ENCODE assay signal across 8 cellular contexts in genomic region chr1:23577056-23577985, GRCh38. TPM values are rescaled to one million over a fixed set of nuclear protein-coding genes. Genes with fewer than 3 reads are reported as not detected.
DNase-seq lines count a peak whose midpoint lies in the region; ATAC-seq lines count a peak whose summit lies in the region.

No MANE protein-coding gene starts in this region.

- H3K27ac ChIP-seq in CD4-positive, alpha-beta memory T cell (ENCODE audit: low read depth, low read length): no peak overlapping the region

- H3K27me3 ChIP-seq in CD4-positive, alpha-beta memory T cell (ENCODE audit: insufficient read depth, low read length): no peaks in the 10 kb centered on the region

- CTCF ChIA-PET in CD4-positive, alpha-beta memory T cell (lab: Charles Lee; ENCODE audit: partially characterized antibody): interaction anchor here (0.9 to 2.5 kb wide), 12 partner anchors 14 to 174 kb away, joined by 3 to 29 read pairs (median 4); no protein-coding TSS in a partner anchor

- H3K4me1 Mint-ChIP-seq in CD4-positive, alpha-beta memory T cell: peaks cover 13 to 27% (median 20%) of the 10 kb centered on the region in 4 donors
- H3K4me1 Mint-ChIP-seq in activated T-helper 2 cell treated with anti-CD3 and anti-CD28 coated beads, Interferon-gamma antibody, Interleukin-2, Interleukin-4, amounts not matched to agents 10 μg/mL and 5 μg/mL and 100 μg/mL, durations not matched to agents 14 hours and 24 hours and 36 hours (ENCODE audit: low read depth): peaks cover 27% of the 10 kb centered on the region

- no peak overlapping the region for H3K4me3 ChIP-seq in CD4-positive, alpha-beta memory T cell (ENCODE audit: low read length in 2 of 2)

- intact Hi-C loops in CD4-positive, alpha-beta memory T cell (cut with micrococcal nuclease): no loop called here
- intact Hi-C loops in activated T-helper 2 cell treated with anti-CD3 and anti-CD28 coated beads, Interferon-gamma antibody, Interleukin-2, Interleukin-4, amounts not matched to agents 10 μg/mL and 5 μg/mL and 100 μg/mL, durations not matched to agents 14 hours and 24 hours and 36 hours (cut with micrococcal nuclease): loop anchor here (1.0 kb wide), 3 partner anchors 14 to 40 kb away; partner anchors contain the start of gene ID3
- intact Hi-C loops in left cardiac atrium (cut with DNase I): loop anchor here in 1 of 2 donors (5.0 kb wide), 1 partner anchor 40 kb away; no protein-coding TSS in a partner anchor

- ATAC-seq in GM19397 (IDR thresholded peaks at IDR 0.05; ENCODE audit: unreplicated experiment) (peak; percentile 75), HG03558 (IDR thresholded peaks at IDR 0.05; ENCODE audit: extremely low read depth, unreplicated experiment) (peak; percentile 51), left cardiac atrium (peak; percentile 58 to 88), HG03469 (IDR thresholded peaks at IDR 0.05; ENCODE audit: unreplicated experiment) (no peak)

- POLR2A ChIA-PET in CD4-positive, alpha-beta memory T cell (lab: Charles Lee; ENCODE audit: partially characterized antibody): interaction anchor here (0.6 to 8.4 kb wide), 16 partner anchors 10 to 60 kb away, joined by 3 to 111 read pairs (median 6); partner anchors contain the start of gene ID3

- peak overlapping the region; percentile 4 to 86 (median 54) for H3K27ac Mint-ChIP-seq in CD4-positive, alpha-beta memory T cell
- peak overlapping the region; percentile 71 for H3K27ac Mint-ChIP-seq in activated T-helper 2 cell treated with anti-CD3 and anti-CD28 coated beads, Interferon-gamma antibody, Interleukin-2, Interleukin-4, amounts not matched to agents 10 μg/mL and 5 μg/mL and 100 μg/mL, durations not matched to agents 14 hours and 24 hours and 36 hours

- no peaks in the 10 kb centered on the region for H3K27me3 Mint-ChIP-seq in CD4-positive, alpha-beta memory T cell
- H3K27me3 Mint-ChIP-seq in activated T-helper 2 cell treated with anti-CD3 and anti-CD28 coated beads, Interferon-gamma antibody, Interleukin-2, Interleukin-4, amounts not matched to agents 10 μg/mL and 5 μg/mL and 100 μg/mL, durations not matched to agents 14 hours and 24 hours and 36 hours (ENCODE audit: low read depth): no peaks in the 10 kb centered on the region

- in situ Hi-C loops in KBM-7 (cut with MboI; ENCODE audit: low pct_unique_long_range_greater_than_20kb, low sequenced_read_pairs): no loop called here

- H3K9me3 Mint-ChIP-seq in CD4-positive, alpha-beta memory T cell: no peaks in the 10 kb centered on the region
- H3K9me3 Mint-ChIP-seq in activated T-helper 2 cell treated with anti-CD3 and anti-CD28 coated beads, Interferon-gamma antibody, Interleukin-2, Interleukin-4, amounts not matched to agents 10 μg/mL and 5 μg/mL and 100 μg/mL, durations not matched to agents 14 hours and 24 hours and 36 hours: no peaks in the 10 kb centered on the region

- H3K9me3 ChIP-seq in CD4-positive, alpha-beta memory T cell (ENCODE audit: control insufficient read depth in 1 of 2, low read length in 2 of 2): no peaks in the 10 kb centered on the region

- peaks cover 25% of the 10 kb centered on the region for H3K4me1 ChIP-seq in CD4-positive, alpha-beta memory T cell (ENCODE audit: insufficient read depth, low read length)

- DNase-seq in CD4-positive, alpha-beta memory T cell: no peak
- DNase-seq in activated T-helper 2 cell treated with anti-CD3 and anti-CD28 coated beads, Interferon-gamma antibody, Interleukin-2, Interleukin-4, amounts not matched to agents 10 μg/mL and 5 μg/mL and 100 μg/mL, durations not matched to agents 14 hours and 24 hours and 36 hours (ENCODE audit: low spot score): no peak
- no peak for DNase-seq in left cardiac atrium
- peak; percentile 27 for DNase-seq in stimulated activated naive CD4-positive, alpha-beta T cell treated with Interleukin-2 at 50 U/mL for 16 hours (lab: John Stamatoyannopoulos, UW)
- DNase-seq in KBM-7: no peak

- H3K36me3 Mint-ChIP-seq in CD4-positive, alpha-beta memory T cell: no peaks in the 10 kb centered on the region
- H3K36me3 Mint-ChIP-seq in activated T-helper 2 cell treated with anti-CD3 and anti-CD28 coated beads, Interferon-gamma antibody, Interleukin-2, Interleukin-4, amounts not matched to agents 10 μg/mL and 5 μg/mL and 100 μg/mL, durations not matched to agents 14 hours and 24 hours and 36 hours (ENCODE audit: low read depth): no peaks in the 10 kb centered on the region

- H3K36me3 ChIP-seq in CD4-positive, alpha-beta memory T cell (ENCODE audit: insufficient read depth, low read length): no peaks in the 10 kb centered on the region

- H3K4me3 Mint-ChIP-seq in CD4-positive, alpha-beta memory T cell: peak overlapping the region in 3 of 8 donors; percentile 36 to 46 (median 38)
- H3K4me3 Mint-ChIP-seq in activated T-helper 2 cell treated with anti-CD3 and anti-CD28 coated beads, Interferon-gamma antibody, Interleukin-2, Interleukin-4, amounts not matched to agents 10 μg/mL and 5 μg/mL and 100 μg/mL, durations not matched to agents 14 hours and 24 hours and 36 hours (ENCODE audit: low read depth): peak overlapping the region; percentile 60

RNA-seq across cellular contexts. Expression of gene ID3, which starts 18.0 kb away (rescaled TPM):
- total RNA-seq in CD4-positive, alpha-beta memory T cell: 10 to 100 TPM; 89.6 to 98.0 TPM
- 10 to 100 TPM in 1 of 2 donors, 1 to 10 TPM in 1; 8.9 to 20.1 TPM for polyA plus RNA-seq in CD4-positive, alpha-beta memory T cell
- 24.7 and 26.9 TPM in 2 replicates for total RNA-seq in activated T-helper 2 cell treated with anti-CD3 and anti-CD28 coated beads, Interferon-gamma antibody, Interleukin-2, Interleukin-4, amounts not matched to agents 10 μg/mL and 5 μg/mL and 100 μg/mL, durations not matched to agents 14 hours and 24 hours and 36 hours
- 100 to 1,000 TPM; 119 to 172 TPM for total RNA-seq in left cardiac atrium

RNA-seq across cellular contexts. Expression of gene E2F2, which starts 46.3 kb away (rescaled TPM):
- 1 to 10 TPM; 1.1 to 1.2 TPM for total RNA-seq in CD4-positive, alpha-beta memory T cell
- polyA plus RNA-seq in CD4-positive, alpha-beta memory T cell: 1 to 10 TPM in 1 of 2 donors, under 1 TPM in 1; 0.69 to 1.1 TPM
- 17.2 and 18.6 TPM in 2 replicates for total RNA-seq in activated T-helper 2 cell treated with anti-CD3 and anti-CD28 coated beads, Interferon-gamma antibody, Interleukin-2, Interleukin-4, amounts not matched to agents 10 μg/mL and 5 μg/mL and 100 μg/mL, durations not matched to agents 14 hours and 24 hours and 36 hours
- total RNA-seq in left cardiac atrium: 1 to 10 TPM in 1 of 2 donors, under 1 TPM in 1; 0.18 to 1.3 TPM
